Comparison of ENCODE assay signal across 8 cellular contexts in the genomic region with DNA sequence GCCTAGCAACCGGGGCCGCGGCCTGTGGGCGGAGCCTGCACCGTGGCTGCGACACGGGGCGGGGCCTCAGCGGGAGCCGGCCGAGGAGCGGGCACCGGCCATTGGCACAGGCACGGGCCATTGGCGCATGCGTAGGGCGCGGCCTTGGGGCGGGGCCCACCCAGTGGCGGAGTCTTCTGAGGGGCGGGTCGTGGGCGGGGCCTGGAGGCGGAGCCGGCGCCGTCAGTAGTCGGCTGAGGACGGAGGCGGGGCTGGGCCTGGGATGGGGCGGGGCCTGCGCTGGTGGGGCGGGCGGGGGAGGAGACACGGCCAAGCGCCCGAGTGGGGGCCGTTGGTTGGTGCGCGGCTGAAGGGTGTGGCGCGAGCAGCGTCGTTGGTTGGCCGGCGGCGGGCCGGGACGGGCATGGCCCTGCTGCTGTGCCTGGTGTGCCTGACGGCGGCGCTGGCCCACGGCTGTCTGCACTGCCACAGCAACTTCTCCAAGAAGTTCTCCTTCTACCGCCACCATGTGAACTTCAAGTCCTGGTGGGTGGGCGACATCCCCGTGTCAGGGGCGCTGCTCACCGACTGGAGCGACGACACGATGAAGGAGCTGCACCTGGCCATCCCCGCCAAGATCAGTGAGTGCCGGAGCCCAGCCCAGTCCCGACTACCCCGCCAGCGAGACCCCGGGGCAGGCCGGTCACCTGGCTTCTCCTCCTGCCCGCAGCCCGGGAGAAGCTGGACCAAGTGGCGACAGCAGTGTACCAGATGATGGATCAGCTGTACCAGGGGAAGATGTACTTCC. TPM values are rescaled to one million over a fixed set of nuclear protein-coding genes. Genes with fewer than 3 reads are reported as not detected.
DNase-seq lines count a peak whose midpoint lies in the region; ATAC-seq and TF ChIP-seq lines count a peak whose summit lies in the region.

A gene with protein sequence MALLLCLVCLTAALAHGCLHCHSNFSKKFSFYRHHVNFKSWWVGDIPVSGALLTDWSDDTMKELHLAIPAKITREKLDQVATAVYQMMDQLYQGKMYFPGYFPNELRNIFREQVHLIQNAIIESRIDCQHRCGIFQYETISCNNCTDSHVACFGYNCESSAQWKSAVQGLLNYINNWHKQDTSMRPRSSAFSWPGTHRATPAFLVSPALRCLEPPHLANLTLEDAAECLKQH (plus strand): TSS at position 373 of the 787 bp plus-strand sequence. CDS start 31 bp downstream, at position 404.

- H3K4ac ChIP-seq in trophoblast cell (ENCODE audit: low read depth, low read length) = peak within 1 kb of the TSS; percentile 86

- H3K4me3 ChIP-seq in GM12875 (ENCODE audit: low read depth, low read length) (peak within 1 kb of the TSS; percentile 91), adipocyte (ENCODE audit: low read length) (peak within 1 kb of the TSS; percentile 91), heart left ventricle (peak within 1 kb of the TSS; percentile 32 to 94 (median 72)), trophoblast cell (ENCODE audit: low read depth, low read length) (peak within 1 kb of the TSS; percentile 89)

- H3K36me3 Mint-ChIP-seq in type B pancreatic cell = no peaks in the 10 kb centered on the region

- peaks cover 5% of the 10 kb centered on the region for H3K79me2 ChIP-seq in trophoblast cell (ENCODE audit: control insufficient read depth, insufficient read depth, low read length, poor library complexity)

- H3K27ac ChIP-seq in heart left ventricle = peak within 1 kb of the TSS; percentile 89 to 99 (median 92)
- peak within 1 kb of the TSS; percentile 86 for H3K27ac ChIP-seq in trophoblast cell (ENCODE audit: low read depth, low read length)

- peaks cover 8% of the 10 kb centered on the region for H3K79me1 ChIP-seq in trophoblast cell (ENCODE audit: low read length)

- H2AK5ac ChIP-seq in trophoblast cell (ENCODE audit: low read length) = peak within 1 kb of the TSS; percentile 85

- peak within 1 kb of the TSS; percentile 75 for H3K4me2 ChIP-seq in trophoblast cell (ENCODE audit: low read length)

- peak within 1 kb of the TSS; percentile 97 for H4K8ac ChIP-seq in trophoblast cell (ENCODE audit: low read depth, low read length)

- peak; percentile 58 for TF ChIP-seq CTCF in GM12875 (IDR thresholded peaks at IDR 0.05; ENCODE audit: borderline replicate concordance, insufficient read depth, low read depth, low read length)
- peak in 10 of 12 donors; percentile 15 to 67 (median 43) for TF ChIP-seq CTCF in heart left ventricle (IDR thresholded peaks at IDR 0.05)
- peak; percentile 43 for TF ChIP-seq CTCF in type B pancreatic cell (conservative IDR thresholded peaks at IDR 0.05)

- H3K23ac ChIP-seq in trophoblast cell (ENCODE audit: low read length) = no peak within 1 kb of the TSS

- no peaks in the 10 kb centered on the region for H3K27me3 ChIP-seq in adipocyte (replicated peaks; ENCODE audit: control insufficient read depth, insufficient read depth, low read length)
- no peaks in the 10 kb centered on the region for H3K27me3 ChIP-seq in heart left ventricle
- no peaks in the 10 kb centered on the region for H3K27me3 ChIP-seq in trophoblast cell (ENCODE audit: insufficient read depth, low read length)

- intact Hi-C loops in heart left ventricle (cut with DNase I) = loop anchor here in 3 of 10 donors (2.0 to 5.0 kb wide), 3 partner anchors 51 to 56 kb away; a partner anchor contains a TSS

- no peak for TF ChIP-seq POLR2A in heart left ventricle (IDR thresholded peaks at IDR 0.05)

- peak within 1 kb of the TSS; percentile 93 for H3K18ac ChIP-seq in trophoblast cell (ENCODE audit: low read length)

- WGBS in heart left ventricle, 4 donors = 1 to 2% (median 1%) methylated on average over 24 to 71 of the region's 71 CpGs
- no CpG with 5 or more reads among the region's 71 CpGs for WGBS in trophoblast cell (ENCODE audit: extremely low coverage, insufficient coverage, insufficient read length)

- H3K9ac ChIP-seq in adipocyte (ENCODE audit: low read length) (peak within 1 kb of the TSS; percentile 92), trophoblast cell (ENCODE audit: low read length) (peak within 1 kb of the TSS; percentile 60)

- peak within 1 kb of the TSS; percentile 93 for H2AFZ ChIP-seq in trophoblast cell (ENCODE audit: insufficient read depth, low read length, poor library complexity)

- H2BK12ac ChIP-seq in trophoblast cell (ENCODE audit: low read length) = no peak within 1 kb of the TSS

- H3K27ac Mint-ChIP-seq in type B pancreatic cell = peak within 1 kb of the TSS; percentile 95

- H3K36me3 ChIP-seq in adipocyte (ENCODE audit: control insufficient read depth, insufficient read depth, low read length, severe bottlenecking) (peaks cover 23% of the 10 kb centered on the region), heart left ventricle (peaks cover 0 to 37% (median 27%) of the 10 kb centered on the region in 9 donors), trophoblast cell (ENCODE audit: control insufficient read depth in 1 of 2, insufficient read depth in 2 of 2, low read length in 2 of 2) (peaks cover 26 to 27% of the 10 kb centered on the region in 2 experiments)

- H3K4me1 ChIP-seq in adipocyte (ENCODE audit: control insufficient read depth, insufficient read depth, low read length) (peaks cover 26% of the 10 kb centered on the region), heart left ventricle (peaks cover 0 to 50% (median 28%) of the 10 kb centered on the region in 12 donors), trophoblast cell (ENCODE audit: control insufficient read depth in 1 of 2, insufficient read depth in 2 of 2, low read length in 2 of 2) (peaks cover 15 to 20% of the 10 kb centered on the region in 2 experiments)

- DNase-seq in NCI-H1417 (lab: John Stamatoyannopoulos, UW) (peak; percentile 99 to 100 (median 99)), SW 1271 (lab: John Stamatoyannopoulos, UW) (peak; percentile 72 to 92), adipocyte (ENCODE audit: low read depth) (peak; percentile 99), heart left ventricle (peak; percentile 99 to 100 (median 99)), trophoblast cell (peak; percentile 97 to 99), type B pancreatic cell (ENCODE audit: extremely low spot score, unreplicated experiment) (peak; percentile 100)

- H3K4me3 Mint-ChIP-seq in type B pancreatic cell = peak within 1 kb of the TSS; percentile 93

- H3K9me3 ChIP-seq in adipocyte (ENCODE audit: control insufficient read depth, low read length) = no peaks in the 10 kb centered on the region
- no peaks in the 10 kb centered on the region for H3K9me3 ChIP-seq in heart left ventricle
- H3K9me3 ChIP-seq in trophoblast cell (ENCODE audit: insufficient read depth, low read depth, low read length) = peaks cover 2% of the 10 kb centered on the region

- ATAC-seq in HG02798 (IDR thresholded peaks at IDR 0.05; ENCODE audit: poor library complexity, unreplicated experiment) = peak; percentile 81
- peak; percentile 82 to 90 (median 86) for ATAC-seq in heart left ventricle

- H4K12ac ChIP-seq in trophoblast cell (ENCODE audit: low read depth, low read length) = peak within 1 kb of the TSS; percentile 84

- H4K91ac ChIP-seq in trophoblast cell (ENCODE audit: low read depth, low read length) = peak within 1 kb of the TSS; percentile 91

- H3K27me3 Mint-ChIP-seq in type B pancreatic cell = no peaks in the 10 kb centered on the region

- peak within 1 kb of the TSS; percentile 92 for H2BK120ac ChIP-seq in trophoblast cell (ENCODE audit: insufficient read depth, low read length, poor library complexity)

- peaks cover 6% of the 10 kb centered on the region for H3K4me1 Mint-ChIP-seq in type B pancreatic cell (ENCODE audit: unreplicated experiment)

- peak within 1 kb of the TSS; percentile 93 for H2BK5ac ChIP-seq in trophoblast cell (ENCODE audit: low read depth, low read length, poor library complexity)

- H3K9me3 Mint-ChIP-seq in type B pancreatic cell = no peaks in the 10 kb centered on the region

- H3K14ac ChIP-seq in trophoblast cell (ENCODE audit: low read length) = peak within 1 kb of the TSS; percentile 96

RNA-seq across cellular contexts. Expression of the gene that starts here (rescaled TPM):
- total RNA-seq in heart left ventricle (1 to 10 TPM in 8 of 9 donors, not detected in 1; 1.7 to 6.2 (median 2.3) TPM), type B pancreatic cell (ENCODE audit: low replicate concordance) (4.9 and 7.4 TPM in 2 replicates)
- polyA plus RNA-seq in heart left ventricle = 1 to 10 TPM; 4.4 to 5.8 TPM
- 1.2 and 1.5 TPM in 2 replicates for polyA plus RNA-seq in trophoblast cell (2013)

Comparison
In these comparisons a context has a peak if more than half of its experiments do, and no peak if none do; other contexts are left out.
1. Peak in every context shown above with its lines: DNase-seq, ATAC-seq, H3K4me3 ChIP-seq and H3K27ac ChIP-seq.